8 cellular contexts compared by ENCODE assay signal in genomic region chr16:73058221-73058615, GRCh38. TPM values are rescaled to one million over a fixed set of nuclear protein-coding genes. Genes with fewer than 3 reads are reported as not detected.
DNase-seq lines count a peak whose midpoint lies in the region; ATAC-seq and TF ChIP-seq lines count a peak whose summit lies in the region.

No MANE protein-coding gene starts in this region.

- DNase-seq in GM06990 (ENCODE audit: extremely low read depth, insufficient read length) = peak; percentile 77
- peak; percentile 26 for DNase-seq in fibroblast of peridontal ligament (ENCODE audit: extremely low read depth)
- peak; percentile 40 to 73 (median 55) for DNase-seq in ovary
- no peak for DNase-seq in activated effector memory CD4-positive, alpha-beta T cell treated with Interleukin-2 at 50 U/mL for 16 hours
- no peak for DNase-seq in iPS-NIHi7 (ENCODE audit: extremely low spot score)

- H3K4me3 ChIP-seq in GM06990 (replicated peaks; ENCODE audit: low read depth, low read length) (peak overlapping the region; percentile 67), ovary (peak overlapping the region; percentile 77)

- intact Hi-C loops in ovary (cut with DNase I) = loop anchor here in 1 of 4 donors (10.0 kb wide), 1 partner anchor 133 kb away; no protein-coding TSS in a partner anchor

- peak; percentile 76 for ATAC-seq in GM19438 (IDR thresholded peaks at IDR 0.05; ENCODE audit: low read depth, unreplicated experiment)
- ATAC-seq in HG03432 (IDR thresholded peaks at IDR 0.05; ENCODE audit: unreplicated experiment) = peak; percentile 79

- H3K36me3 ChIP-seq in GM06990 (ENCODE audit: control insufficient read depth, insufficient read depth, low read length) (no peaks in the 10 kb centered on the region), ovary (no peaks in the 10 kb centered on the region)

- no peaks in the 10 kb centered on the region for H3K9me3 ChIP-seq in ovary

- H3K4me1 ChIP-seq in ovary (ENCODE audit: insufficient read depth) = peaks cover 2% of the 10 kb centered on the region

- peaks cover 6% of the 10 kb centered on the region for H3K27me3 ChIP-seq in GM06990 (replicated peaks; ENCODE audit: control insufficient read depth, insufficient read depth, low read length)
- no peaks in the 10 kb centered on the region for H3K27me3 ChIP-seq in ovary

- TF ChIP-seq CTCF in GM06990 (IDR thresholded peaks at IDR 0.05; ENCODE audit: insufficient read depth, low read length, poor library complexity, severe bottlenecking) (no peak), VCaP (conservative IDR thresholded peaks at IDR 0.05) (no peak), ovary (IDR thresholded peaks at IDR 0.05) (no peak)

- TF ChIP-seq EP300 in ovary (IDR thresholded peaks at IDR 0.05) = no peak

- TF ChIP-seq POLR2A in ovary (IDR thresholded peaks at IDR 0.05) = no peak

- 0 to 1% (median 0%) methylated on average over 51 to 61 of the region's 61 CpGs for WGBS in ovary, 3 donors

- H3K27ac ChIP-seq in VCaP = peak overlapping the region; percentile 97
- H3K27ac ChIP-seq in ovary = peak overlapping the region; percentile 92 to 93

RNA-seq across cellular contexts. Expression of gene ZFHX3, which starts 10.3 kb away (rescaled TPM):
- 10 to 100 TPM in 5 of 7 donors, 1 to 10 TPM in 2; 5.5 to 17.6 (median 12.6) TPM for total RNA-seq in ovary
- polyA plus RNA-seq in ovary = 1 to 10 TPM; 3.4 to 6.5 TPM

Comparison
In these comparisons a context has a peak if more than half of its experiments do, and no peak if none do; other contexts are left out.
1. DNase-seq: peak in GM06990 (single experiment), fibroblast of peridontal ligament (single experiment) and ovary (5 of 5); none in activated effector memory CD4-positive, alpha-beta T cell treated with Interleukin-2 at 50 U/mL for 16 hours (single experiment) and iPS-NIHi7 (single experiment).